ENCODE assay signal across 8 cellular contexts in genomic region chr1:8711873-8712412, GRCh38.
A peak's percentile ranks its signal among the peaks of the same experiment; 100 is the strongest.
DNase-seq lines count a peak whose midpoint lies in the region; ATAC-seq, FAIRE-seq and TF ChIP-seq lines count a peak whose summit lies in the region.

No MANE protein-coding gene starts in this region.

- H3K4me3 ChIP-seq in DND-41 (ENCODE audit: low read depth in 1 of 2, low read length in 2 of 2) (no peak overlapping the region), OCI-LY7 (ENCODE audit: low read depth, low read length, poor library complexity, severe bottlenecking) (peak overlapping the region; percentile 37), osteoblast (ENCODE audit: insufficient read depth, low read length) (peak overlapping the region; percentile 46)

- no peak for TF ChIP-seq CTCF in DND-41 (IDR thresholded peaks at IDR 0.05; ENCODE audit: borderline replicate concordance, extremely low read depth, low read length, poor library complexity, severe bottlenecking)
- no peak for TF ChIP-seq CTCF in OCI-LY7 (conservative IDR thresholded peaks at IDR 0.05; ENCODE audit: low read length)
- TF ChIP-seq CTCF in osteoblast (IDR thresholded peaks at IDR 0.05; ENCODE audit: extremely low read depth, low read depth, low read length), result no peak
- TF ChIP-seq CTCF in D721Med (IDR thresholded peaks at IDR 0.05; ENCODE audit: insufficient read depth, missing control alignments), result no peak

- no peaks in the 10 kb centered on the region for H3K27me3 ChIP-seq in DND-41 (ENCODE audit: insufficient read depth, low read length, poor library complexity)
- H3K27me3 ChIP-seq in osteoblast (ENCODE audit: insufficient read depth, low read length), result no peaks in the 10 kb centered on the region

- 0 out of 2 replicates have a peak, but pooled peaks cover 2% of the 10 kb centered on the region for H3K79me2 ChIP-seq in DND-41 (ENCODE audit: insufficient read depth, low read length)
- peaks cover 44% of the 10 kb centered on the region; the same call in 1 of the 2 replicates for H3K79me2 ChIP-seq in OCI-LY7 (ENCODE audit: insufficient read depth, low read depth, low read length)
- peaks cover 5% of the 10 kb centered on the region for H3K79me2 ChIP-seq in osteoblast (ENCODE audit: insufficient read depth, low read length)

- H3K36me3 ChIP-seq in DND-41 (ENCODE audit: insufficient read depth, low read length) (no peaks in the 10 kb centered on the region), OCI-LY7 (ENCODE audit: insufficient read depth, low read length) (no peaks in the 10 kb centered on the region; the same call in 1 of the 2 replicates), osteoblast (ENCODE audit: insufficient read depth, low read length) (no peaks in the 10 kb centered on the region)

- intact Hi-C loops in OCI-LY7 (cut with micrococcal nuclease; ENCODE audit: unreplicated experiment), result no loop called here

- CTCF ChIA-PET in OCI-LY7 (lab: Charles Lee; ENCODE audit: unreplicated experiment), result interaction anchor here (0.6 kb wide), 1 partner anchor 77 kb away, joined by 3 read pairs; no protein-coding TSS in a partner anchor

- no peak overlapping the region for H3K27ac ChIP-seq in DND-41 (ENCODE audit: low read length)
- H3K27ac ChIP-seq in OCI-LY7 (ENCODE audit: low read depth, low read length, poor library complexity, severe bottlenecking), result peak overlapping the region; percentile 70
- peak overlapping the region; percentile 88 for H3K27ac ChIP-seq in epithelial cell of prostate
- H3K27ac ChIP-seq in osteoblast (ENCODE audit: low read depth, low read length), result peak overlapping the region; percentile 93

- no peak for FAIRE-seq in D721Med (lab: Jason Lieb, UNC)

- BruUV-seq in OCI-LY7 (replicated peaks; lab: Mats Ljungman, UMichigan), result no TSS peak

- no peak overlapping the region for H3K4me2 ChIP-seq in DND-41 (ENCODE audit: insufficient read depth, low read length)
- peak overlapping the region; percentile 65 for H3K4me2 ChIP-seq in OCI-LY7 (ENCODE audit: low read length)
- H3K4me2 ChIP-seq in osteoblast (ENCODE audit: insufficient read depth, low read length), result peak overlapping the region; percentile 81

- H2AFZ ChIP-seq in DND-41 (ENCODE audit: low read depth, low read length) (no peak overlapping the region), OCI-LY7 (ENCODE audit: low read length) (peak overlapping the region; percentile 50; the same call in 1 of the 2 replicates), osteoblast (ENCODE audit: low read length) (peak overlapping the region; percentile 37)

- ATAC-seq in DND-41 (ENCODE audit: insufficient read depth, low read depth) (0 out of 3 replicates have a peak, but pooled peaks have one; percentile 17), GM21381 (IDR thresholded peaks at IDR 0.05; ENCODE audit: unreplicated experiment) (no peak)

- H3K9me3 ChIP-seq in DND-41 (ENCODE audit: insufficient read depth, low read length, severe bottlenecking) (no peaks in the 10 kb centered on the region), OCI-LY7 (ENCODE audit: low read length) (no peaks in the 10 kb centered on the region), osteoblast (ENCODE audit: low read depth, low read length) (no peaks in the 10 kb centered on the region)

- DNase-seq in DND-41 (no peak), OCI-LY7 (ENCODE audit: low spot score) (no peak), epithelial cell of prostate (ENCODE audit: low read depth, low spot score) (no peak), osteoblast (ENCODE audit: insufficient read length, low spot score, missing footprints) (no peak), OCI-M2 (lab: John Stamatoyannopoulos, UW; ENCODE audit: unreplicated experiment) (no peak), D721Med (ENCODE audit: insufficient read length, low spot score) (no peak)
- DNase-seq in stimulated activated CD8-positive, alpha-beta memory T cell treated with anti-CD3 and anti-CD28 coated beads, Interleukin-4, amount 100 ng/mL, for 48 hours, result no peak

- POLR2A ChIA-PET in OCI-LY7 (lab: Charles Lee), result interaction anchor here (0.6 to 1.2 kb wide), 4 partner anchors 9 to 915 kb away, joined by 3 to 4 read pairs (median 4); no protein-coding TSS in a partner anchor

- no peaks in the 10 kb centered on the region for H3K9me2 ChIP-seq in OCI-LY7 (ENCODE audit: insufficient read depth, low read length)

- no peak overlapping the region for H3K9ac ChIP-seq in DND-41 (ENCODE audit: low read depth, low read length)

- peaks cover 40% of the 10 kb centered on the region for H4K20me1 ChIP-seq in DND-41 (ENCODE audit: insufficient read depth, low read length)
- H4K20me1 ChIP-seq in OCI-LY7 (ENCODE audit: insufficient read depth, low read length), result no peaks in the 10 kb centered on the region
- H4K20me1 ChIP-seq in osteoblast (ENCODE audit: insufficient read depth, low read length), result no peaks in the 10 kb centered on the region

- H3K4me1 ChIP-seq in DND-41 (ENCODE audit: insufficient read depth, low read length) (peaks cover 18% of the 10 kb centered on the region), OCI-LY7 (ENCODE audit: insufficient read depth, low read length, poor library complexity, severe bottlenecking) (peaks cover 43% of the 10 kb centered on the region), osteoblast (ENCODE audit: insufficient read depth, low read length) (peaks cover 28% of the 10 kb centered on the region)

Comparison
In these comparisons a context has a peak if more than half of its experiments do, and no peak if none do; other contexts are left out.
1. H3K4me3 ChIP-seq: peak in OCI-LY7 (single experiment) and osteoblast (single experiment); none in DND-41 (0 of 2).